ENCODE assay signal across 34 cellular contexts in genomic region chr1:246814890-246815289, GRCh38.
"Had no signal": no experiment of that assay in that cellular context is flagged by ENCODE, and none has a peak within 500 bp of the region (broad histone marks: within the 10 kb centered on the region; RNA-seq: fewer than 3 reads in every experiment).

No MANE protein-coding gene starts in this region.

- H3K27me3 Mint-ChIP-seq: dendritic cell treated with granulocyte-macrophage colony-stimulating factor and Interleukin-4, amounts not matched to agents 40 ng/mL and 50 ng/mL, for 4 days had no signal

- H3K36me3 Mint-ChIP-seq: activated naive CD8-positive, alpha-beta T cell had no signal

- H3K4me3 Mint-ChIP-seq: activated B cell treated with CpG ODN at 0.5 μM for 24 hours; activated CD8-positive, alpha-beta T cell treated with anti-CD3 and anti-CD28 coated beads for 36 hours; activated naive CD8-positive, alpha-beta T cell; activated T-cell treated with anti-CD3 and anti-CD28 coated beads, Interleukin-2, amount 50 U/mL, for 4 hours; activated T-helper 17 cell treated with anti-CD3 and anti-CD28 coated beads, Interleukin-2, amount 50 U/mL, for 72 hours; central memory CD8-positive, alpha-beta T cell; dendritic cell treated with granulocyte-macrophage colony-stimulating factor and Interleukin-4, amounts not matched to agents 40 ng/mL and 50 ng/mL, for 4 days; endodermal cell; T-helper 17 cell; T-helper 2 cell treated with Interferon-gamma antibody and Interleukin-4, amounts not matched to agents 5 μg/mL and 100 μg/mL, for 36 hours had no signal

- H3K9me3 ChIP-seq: gastrocnemius medialis had no signal

- DNase-seq: activated B cell treated with CpG ODN at 0.5 μM for 24 hours; activated CD4-positive, alpha-beta T cell treated with anti-CD3 and anti-CD28 coated beads for 48 hours; activated CD4-positive, alpha-beta T cell treated with anti-CD3 and anti-CD28 coated beads, Interleukin-2, amount 50 U/mL, for 1 hour; activated CD4-positive, alpha-beta T cell treated with anti-CD3 and anti-CD28 coated beads, Interleukin-2, amount 50 U/mL, for 48 hours; activated CD8-positive, alpha-beta memory T cell treated with anti-CD3 and anti-CD28 coated beads for 24 hours; activated CD8-positive, alpha-beta T cell treated with anti-CD3 and anti-CD28 coated beads for 36 hours; activated effector memory CD4-positive, alpha-beta T cell treated with Interleukin-2 at 50 U/mL for 16 hours; activated gamma-delta T cell treated with Interleukin-2 at 50 U/mL for 16 hours; activated naive CD4-positive, alpha-beta T cell treated with anti-CD3 and anti-CD28 coated beads, Interleukin-2, amount 50 U/mL, for 16 hours; activated naive CD4-positive, alpha-beta T cell treated with Interleukin-2 at 50 U/mL for 16 hours; activated T-cell treated with anti-CD3 and anti-CD28 coated beads, Interleukin-2, amount 50 U/mL, for 4 hours; amniotic stem cell; anterior cingulate cortex; brain microvascular endothelial cell; dorsolateral prefrontal cortex; effector memory CD4-positive, alpha-beta T cell; endodermal cell; foreskin keratinocyte; gastrocnemius medialis; glutamatergic neuron; T-helper 1 cell; T-helper 17 cell; T1000; WERI-Rb-1 had no signal

- ATAC-seq: activated CD4-positive, CD25-positive, alpha-beta regulatory T cell treated with anti-CD3 and anti-CD28 coated beads, Interleukin-2, amount 50 U/mL, for 24 hours; activated CD8-positive, alpha-beta T cell treated with anti-CD3 and anti-CD28 coated beads for 36 hours; activated T-cell treated with anti-CD3 and anti-CD28 coated beads, Interleukin-2, amount 50 U/mL, for 4 hours; activated T-helper 17 cell treated with anti-CD3 and anti-CD28 coated beads, Interleukin-2, amount 50 U/mL, for 72 hours; esophagus mucosa; gastrocnemius medialis; T-helper 17 cell had no signal

- H3K36me3 ChIP-seq: brain microvascular endothelial cell, gastrocnemius medialis, WERI-Rb-1 had no signal

- H3K27ac Mint-ChIP-seq: activated B cell treated with CpG ODN at 0.5 μM for 24 hours; activated CD8-positive, alpha-beta T cell treated with anti-CD3 and anti-CD28 coated beads for 36 hours; activated naive CD8-positive, alpha-beta T cell; activated T-helper 17 cell treated with anti-CD3 and anti-CD28 coated beads, Interleukin-2, amount 50 U/mL, for 72 hours; dendritic cell treated with granulocyte-macrophage colony-stimulating factor and Interleukin-4, amounts not matched to agents 40 ng/mL and 50 ng/mL, for 4 days; endodermal cell; T-helper 17 cell; T-helper 2 cell treated with Interferon-gamma antibody and Interleukin-4, amounts not matched to agents 5 μg/mL and 100 μg/mL, for 36 hours had no signal

- H3K4me3 ChIP-seq: coronary artery, dorsolateral prefrontal cortex, gastrocnemius medialis had no signal

- H3K27me3 ChIP-seq: brain microvascular endothelial cell, gastrocnemius medialis had no signal

- H3K9me3 Mint-ChIP-seq: activated B cell treated with CpG ODN at 0.5 μM for 24 hours; activated T-cell treated with anti-CD3 and anti-CD28 coated beads, Interleukin-2, amount 50 U/mL, for 4 hours; activated T-helper 17 cell treated with anti-CD3 and anti-CD28 coated beads, Interleukin-2, amount 50 U/mL, for 72 hours; central memory CD8-positive, alpha-beta T cell; dendritic cell treated with granulocyte-macrophage colony-stimulating factor and Interleukin-4, amounts not matched to agents 40 ng/mL and 50 ng/mL, for 4 days; T-helper 2 cell treated with Interferon-gamma antibody and Interleukin-4, amounts not matched to agents 5 μg/mL and 100 μg/mL, for 36 hours had no signal

- FAIRE-seq: astrocyte, bronchial epithelial cell had no signal

- H3K27ac ChIP-seq: brain microvascular endothelial cell, coronary artery, dorsolateral prefrontal cortex, foreskin keratinocyte, gastrocnemius medialis, WERI-Rb-1 had no signal

- H3K4me1 ChIP-seq: foreskin keratinocyte, gastrocnemius medialis had no signal

- H3K4me1 Mint-ChIP-seq: activated B cell treated with CpG ODN at 0.5 μM for 24 hours; central memory CD8-positive, alpha-beta T cell had no signal
